ENCODE assay signal across 8 cellular contexts in the genomic region with DNA sequence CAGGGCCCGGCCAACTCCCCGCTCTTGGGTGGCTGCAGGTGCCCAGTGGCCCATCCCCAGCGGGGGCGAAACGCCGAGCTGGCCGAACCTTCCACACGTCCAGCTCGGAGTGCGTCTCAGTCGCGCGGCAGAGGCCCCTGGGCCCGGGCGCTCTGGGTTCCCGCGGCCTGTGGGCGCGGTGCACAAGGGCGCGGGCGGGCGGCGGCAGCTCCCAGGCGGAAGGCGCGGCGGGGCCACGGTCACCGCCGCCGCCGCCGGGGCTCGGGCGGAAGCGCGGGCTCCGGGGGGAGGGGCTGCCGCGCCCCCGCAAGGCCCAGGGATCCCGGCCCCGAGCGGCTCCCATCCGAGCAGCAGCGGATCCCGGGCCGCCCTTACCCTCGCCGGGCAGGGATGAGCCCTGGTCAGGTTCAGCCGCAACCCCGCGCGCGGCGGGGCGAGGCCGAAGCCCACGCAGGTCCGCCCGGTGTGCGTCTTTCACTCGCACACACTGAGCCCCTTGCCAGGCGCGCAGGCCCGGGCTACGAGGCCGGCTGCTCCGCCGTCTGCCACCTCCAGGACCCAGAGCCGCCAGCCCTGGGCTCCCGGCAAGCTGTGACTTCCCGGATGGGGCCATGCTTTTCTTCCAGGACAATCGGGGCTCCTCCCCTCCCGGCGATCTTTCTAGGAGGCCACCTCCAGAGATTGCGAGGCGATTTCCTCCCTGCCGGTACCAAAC. TPM values are rescaled to one million over a fixed set of nuclear protein-coding genes. Genes with fewer than 3 reads are reported as not detected.
DNase-seq lines count a peak whose midpoint lies in the region; ATAC-seq and TF ChIP-seq lines count a peak whose summit lies in the region.

No MANE protein-coding gene starts in this region.

- no peaks in the 10 kb centered on the region for H4K20me1 ChIP-seq in neural cell (ENCODE audit: insufficient read depth)

- H3F3A ChIP-seq in neural cell (ENCODE audit: insufficient read depth, low read length, poor library complexity, severe bottlenecking): no peaks in the 10 kb centered on the region

- H3K27me3 ChIP-seq in foreskin keratinocyte (no peaks in the 10 kb centered on the region), neural cell (ENCODE audit: insufficient read depth, low read depth, low read length) (peaks cover 40% of the 10 kb centered on the region), transverse colon (no peaks in the 10 kb centered on the region)

- H3K4me2 ChIP-seq in neural cell (ENCODE audit: low read length): peak overlapping the region; percentile 22

- H3K4me3 ChIP-seq in neural cell (ENCODE audit: low read length) (peak overlapping the region; percentile 72), transverse colon (peak overlapping the region; percentile 61 to 96 (median 69))

- peaks cover 10% of the 10 kb centered on the region for H3K4me1 ChIP-seq in foreskin keratinocyte
- peaks cover 0 to 29% (median 15%) of the 10 kb centered on the region in 4 donors for H3K4me1 ChIP-seq in transverse colon

- DNase-seq in DMS53 treated with DMSO at 0.1 percent for 48 hours (lab: John Stamatoyannopoulos, UW; ENCODE audit: unreplicated experiment) (peak; percentile 53), HPDE6-E6E7 (ENCODE audit: extremely low spot score) (peak; percentile 54), RPMI7951 (ENCODE audit: low read depth) (peak; percentile 79), foreskin keratinocyte (peak in 1 of 2 donors; percentile 58), transverse colon (peak; percentile 68)
- peak in 3 of 4 experiments; percentile 8 to 24 (median 10) for DNase-seq in activated naive CD4-positive, alpha-beta T cell (lab: John Stamatoyannopoulos, UW)

- TF ChIP-seq POLR2A in transverse colon (IDR thresholded peaks at IDR 0.05): peak; percentile 51

- H3K9ac ChIP-seq in neural cell (ENCODE audit: low read length): peak overlapping the region; percentile 69

- no peaks in the 10 kb centered on the region for H3K9me2 ChIP-seq in neural cell (ENCODE audit: insufficient read depth, low read length)

- H3K27ac ChIP-seq in foreskin keratinocyte: peak overlapping the region; percentile 61
- H3K27ac ChIP-seq in neural cell (ENCODE audit: low read length): no peak overlapping the region
- peak overlapping the region; percentile 91 to 98 (median 94) for H3K27ac ChIP-seq in transverse colon

- TF ChIP-seq EP300 in neural cell (conservative IDR thresholded peaks at IDR 0.05; ENCODE audit: poor library complexity, severe bottlenecking): no peak
- no peak for TF ChIP-seq EP300 in transverse colon (IDR thresholded peaks at IDR 0.05; ENCODE audit: low read depth)

- H3K36me3 ChIP-seq in neural cell (ENCODE audit: insufficient read depth, low read length) (no peaks in the 10 kb centered on the region), transverse colon (no peaks in the 10 kb centered on the region)

- intact Hi-C loops in transverse colon (cut with DNase I; ENCODE audit: low total_unique reads): loop anchor here (5.0 kb wide), 2 partner anchors 91 to 189 kb away; partner anchors contain the start of gene BBX

- no peak for TF ChIP-seq RAD21 in neural cell (conservative IDR thresholded peaks at IDR 0.05)

- TF ChIP-seq CTCF in foreskin keratinocyte (conservative IDR thresholded peaks at IDR 0.05): no peak
- no peak for TF ChIP-seq CTCF in neural cell (IDR thresholded peaks at IDR 0.05; ENCODE audit: poor library complexity, severe bottlenecking)
- TF ChIP-seq CTCF in transverse colon (IDR thresholded peaks at IDR 0.05): peak in 2 of 5 experiments; percentile 2 to 27

- H3K79me2 ChIP-seq in neural cell (replicated peaks; ENCODE audit: insufficient read depth, low read length): no peaks in the 10 kb centered on the region

- peak overlapping the region; percentile 37 for H2AFZ ChIP-seq in neural cell (ENCODE audit: low read depth, low read length)

- ATAC-seq in GM21367 (IDR thresholded peaks at IDR 0.05; ENCODE audit: unreplicated experiment): peak; percentile 52
- peak; percentile 62 for ATAC-seq in foreskin keratinocyte

- in situ Hi-C loops in transverse colon (cut with MboI; ENCODE audit: low pct_ligation_motif_present in 1 of 4, low pct_unique_long_range_greater_than_20kb in 1 of 4, low sequenced_read_pairs in 3 of 4): no loop called here

- H3K9me3 ChIP-seq in neural cell (ENCODE audit: low read length) (no peaks in the 10 kb centered on the region), transverse colon (no peaks in the 10 kb centered on the region)

- 0% methylated on average over 23 of the region's 80 CpGs; no CpG with 5 or more reads in 1 of the 2 donors for WGBS in transverse colon (ENCODE audit: low coverage in 1 of 2), 2 donors

TF ChIP-seq in neural cell, 6 proteins besides CTCF, POLR2A, EP300 and RAD21:
- TF ChIP-seq TAF1 (IDR thresholded peaks at IDR 0.05; ENCODE audit: low read depth): no peak
- TF ChIP-seq, protein P1, sequence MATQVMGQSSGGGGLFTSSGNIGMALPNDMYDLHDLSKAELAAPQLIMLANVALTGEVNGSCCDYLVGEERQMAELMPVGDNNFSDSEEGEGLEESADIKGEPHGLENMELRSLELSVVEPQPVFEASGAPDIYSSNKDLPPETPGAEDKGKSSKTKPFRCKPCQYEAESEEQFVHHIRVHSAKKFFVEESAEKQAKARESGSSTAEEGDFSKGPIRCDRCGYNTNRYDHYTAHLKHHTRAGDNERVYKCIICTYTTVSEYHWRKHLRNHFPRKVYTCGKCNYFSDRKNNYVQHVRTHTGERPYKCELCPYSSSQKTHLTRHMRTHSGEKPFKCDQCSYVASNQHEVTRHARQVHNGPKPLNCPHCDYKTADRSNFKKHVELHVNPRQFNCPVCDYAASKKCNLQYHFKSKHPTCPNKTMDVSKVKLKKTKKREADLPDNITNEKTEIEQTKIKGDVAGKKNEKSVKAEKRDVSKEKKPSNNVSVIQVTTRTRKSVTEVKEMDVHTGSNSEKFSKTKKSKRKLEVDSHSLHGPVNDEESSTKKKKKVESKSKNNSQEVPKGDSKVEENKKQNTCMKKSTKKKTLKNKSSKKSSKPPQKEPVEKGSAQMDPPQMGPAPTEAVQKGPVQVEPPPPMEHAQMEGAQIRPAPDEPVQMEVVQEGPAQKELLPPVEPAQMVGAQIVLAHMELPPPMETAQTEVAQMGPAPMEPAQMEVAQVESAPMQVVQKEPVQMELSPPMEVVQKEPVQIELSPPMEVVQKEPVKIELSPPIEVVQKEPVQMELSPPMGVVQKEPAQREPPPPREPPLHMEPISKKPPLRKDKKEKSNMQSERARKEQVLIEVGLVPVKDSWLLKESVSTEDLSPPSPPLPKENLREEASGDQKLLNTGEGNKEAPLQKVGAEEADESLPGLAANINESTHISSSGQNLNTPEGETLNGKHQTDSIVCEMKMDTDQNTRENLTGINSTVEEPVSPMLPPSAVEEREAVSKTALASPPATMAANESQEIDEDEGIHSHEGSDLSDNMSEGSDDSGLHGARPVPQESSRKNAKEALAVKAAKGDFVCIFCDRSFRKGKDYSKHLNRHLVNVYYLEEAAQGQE (IDR thresholded peaks at IDR 0.05; ENCODE audit: borderline replicate concordance): no peak
- TF ChIP-seq MXI1 (conservative IDR thresholded peaks at IDR 0.05; ENCODE audit: poor library complexity, severe bottlenecking): peak; percentile 22
- TF ChIP-seq SMC3 (conservative IDR thresholded peaks at IDR 0.05; ENCODE audit: poor library complexity): no peak
- TF ChIP-seq POLR2AphosphoS5 (IDR thresholded peaks at IDR 0.05): peak; percentile 41
- no peak for TF ChIP-seq EZH2 (IDR thresholded peaks at IDR 0.05; ENCODE audit: borderline replicate concordance, insufficient read depth, low read length, poor library complexity, severe bottlenecking)

RNA-seq across cellular contexts. Expression of gene CCDC54, which starts 54.2 kb away (rescaled TPM):
- not detected in 2 replicates for total RNA-seq in RPMI7951 (2014; rRNA removed; shearing (Covaris generic))
- total RNA-seq in foreskin keratinocyte: not detected in 2 replicates
- not detected in 2 replicates for polyA plus RNA-seq in foreskin keratinocyte
- polyA plus RNA-seq in neural cell: not detected in 2 replicates
- not detected in 2 replicates for polyA minus RNA-seq in neural cell
- not detected for total RNA-seq in transverse colon
